1 cellular context compared by ENCODE assay signal in genomic region chr2:174487536-174488162, GRCh38.
TF ChIP-seq lines count a peak whose summit lies in the region.

No MANE protein-coding gene starts in this region.

TF ChIP-seq in H1, 55 proteins besides CTCF, POLR2A, EP300 and RAD21 (continued from another document):
- no peak for TF ChIP-seq CHD7 (IDR thresholded peaks at IDR 0.05; ENCODE audit: insufficient replicate concordance, low read length)
TF ChIP-seq in H1: peak in this region for 0.
